ENCODE assay signal across 14 cellular contexts in genomic region chr12:132866251-132866828, GRCh38. TPM values are rescaled to one million over a fixed set of nuclear protein-coding genes. Genes with fewer than 3 reads are reported as not detected.
DNase-seq lines count a peak whose midpoint lies in the region; ATAC-seq, FAIRE-seq and TF ChIP-seq lines count a peak whose summit lies in the region.
"Had no signal": no experiment of that assay in that cellular context is flagged by ENCODE, and none has a peak within 500 bp of the region (broad histone marks: within the 10 kb centered on the region; RNA-seq: fewer than 3 reads in every experiment).

No MANE protein-coding gene starts in this region.

- TF ChIP-seq CTCF in foreskin fibroblast (IDR thresholded peaks at IDR 0.05; ENCODE audit: low read depth, low read length) = no peak
- no peak for TF ChIP-seq CTCF in body of pancreas (IDR thresholded peaks at IDR 0.05)

- DNase-seq in A172 (ENCODE audit: low spot score) (peak; percentile 12), ELR (ENCODE audit: low read depth) (peak; percentile 57), adipocyte (ENCODE audit: low read depth) (peak; percentile 61), foreskin fibroblast (peak; percentile 41 to 60), body of pancreas (no peak), frontal cortex (ENCODE audit: low spot score in 2 of 2) (no peak)
- DNase-seq: activated gamma-delta T cell treated with Interleukin-2 at 50 U/mL for 16 hours, left ventricle myocardium inferior, NCI-H1436 treated with DMSO at 0.1 percent for 48 hours, OCI-M1, WERI-Rb-1 had no signal

- H3K4me1 ChIP-seq in adipocyte (ENCODE audit: control insufficient read depth, insufficient read depth, low read length) (no peaks in the 10 kb centered on the region), body of pancreas (no peaks in the 10 kb centered on the region)
- H3K4me1 ChIP-seq: left ventricle myocardium inferior had no signal

- H3K9me3 ChIP-seq in adipocyte (ENCODE audit: control insufficient read depth, low read length) (peaks cover 38% of the 10 kb centered on the region), body of pancreas (no peaks in the 10 kb centered on the region)
- H3K9me3 ChIP-seq: left ventricle myocardium inferior had no signal

- H3K27ac ChIP-seq in body of pancreas = no peak overlapping the region
- H3K27ac ChIP-seq: left ventricle myocardium inferior, WERI-Rb-1 had no signal

- FAIRE-seq in frontal cortex (lab: Jason Lieb, UNC) = no peak
- FAIRE-seq: endometrium had no signal

- H3K36me3 ChIP-seq in adipocyte (ENCODE audit: control insufficient read depth, insufficient read depth, low read length, severe bottlenecking) = peaks cover 76% of the 10 kb centered on the region
- H3K36me3 ChIP-seq in body of pancreas (replicated peaks in 1 of 2; ENCODE audit: insufficient read depth in 1 of 2, low read depth in 2 of 2) = peaks cover 6 to 17% of the 10 kb centered on the region in 2 donors

- H3K4me3 ChIP-seq in adipocyte (ENCODE audit: low read length) = no peak overlapping the region
- H3K4me3 ChIP-seq in foreskin fibroblast (ENCODE audit: low read depth in 1 of 2, low read length in 2 of 2) = no peak overlapping the region
- H3K4me3 ChIP-seq in body of pancreas = no peak overlapping the region
- H3K4me3 ChIP-seq: left ventricle myocardium inferior had no signal

- no peak overlapping the region for H3K9ac ChIP-seq in adipocyte (ENCODE audit: low read length)

- H3K27me3 ChIP-seq in adipocyte (replicated peaks; ENCODE audit: control insufficient read depth, insufficient read depth, low read length) (no peaks in the 10 kb centered on the region), body of pancreas (no peaks in the 10 kb centered on the region)

- 81 to 96% methylated on average over 13 to 14 of the region's 14 CpGs for WGBS in body of pancreas, 2 donors

- intact Hi-C loops in body of pancreas (cut with DNase I) = no loop called here

- no peak for TF ChIP-seq POLR2A in body of pancreas (IDR thresholded peaks at IDR 0.05)

- ATAC-seq in body of pancreas (no peak), HG03520 (IDR thresholded peaks at IDR 0.05; ENCODE audit: unreplicated experiment) (no peak), HG03571 (IDR thresholded peaks at IDR 0.05; ENCODE audit: unreplicated experiment) (no peak)

RNA-seq across cellular contexts. Expression of gene CHFR, which starts 21.1 kb away (rescaled TPM):
- total RNA-seq in A172 (2014; rRNA removed; shearing (Covaris generic)) = 11.3 and 13.5 TPM in 2 replicates
- total RNA-seq in body of pancreas (10 to 100 TPM; 31.4 to 45.2 TPM), frontal cortex (31.4 TPM)

RNA-seq across cellular contexts. Expression of gene GOLGA3, which starts 37.7 kb away (rescaled TPM):
- 42.6 and 48.9 TPM in 2 replicates for total RNA-seq in A172 (2014; rRNA removed; shearing (Covaris generic))
- total RNA-seq in body of pancreas = 10 to 100 TPM; 57.3 to 98.6 TPM
- 50.5 TPM for total RNA-seq in frontal cortex

Comparison
In these comparisons a context has a peak if more than half of its experiments do, and no peak if none do; other contexts are left out.
1. DNase-seq: peak in A172 (single experiment), ELR (single experiment), adipocyte (single experiment) and foreskin fibroblast (2 of 2); none in body of pancreas (0 of 4) and frontal cortex (0 of 2).